ENCODE assay signal across 13 cellular contexts in genomic region chr3:123411340-123412040, GRCh38. TPM values are rescaled to one million over a fixed set of nuclear protein-coding genes. Genes with fewer than 3 reads are reported as not detected.
DNase-seq lines count a peak whose midpoint lies in the region; ATAC-seq and TF ChIP-seq lines count a peak whose summit lies in the region.
"Had no signal": no experiment of that assay in that cellular context is flagged by ENCODE, and none has a peak within 500 bp of the region (broad histone marks: within the 10 kb centered on the region; RNA-seq: fewer than 3 reads in every experiment).

No MANE protein-coding gene starts in this region.

- H3K4me3 ChIP-seq in duodenal mucosa (ENCODE audit: low read depth in 1 of 2, low read length in 2 of 2), result peak overlapping the region; percentile 25 to 36
- H3K4me3 ChIP-seq in mucosa of rectum (ENCODE audit: low read length in 2 of 2), result no peak overlapping the region
- H3K4me3 ChIP-seq in stomach, result no peak overlapping the region
- no peak overlapping the region for H3K4me3 ChIP-seq in mesendoderm (ENCODE audit: low read length)

- H3K4ac ChIP-seq in mesendoderm (ENCODE audit: low read depth, low read length), result no peak overlapping the region

- H3K27ac ChIP-seq in duodenal mucosa (ENCODE audit: low read depth, low read length) (peak overlapping the region; percentile 67), mucosa of rectum (ENCODE audit: low read depth in 2 of 2, low read length in 2 of 2) (peak overlapping the region; percentile 32 to 67), stomach (peak overlapping the region; percentile 14 to 89 (median 79)), mesendoderm (ENCODE audit: low read depth, low read length) (no peak overlapping the region)

- no peak overlapping the region for H3K4me2 ChIP-seq in mesendoderm (ENCODE audit: low read length)

- H3K4me1 ChIP-seq in duodenal mucosa (ENCODE audit: control insufficient read depth in 1 of 2, insufficient read depth in 2 of 2, low read length in 2 of 2), result peaks cover 33 to 48% of the 10 kb centered on the region in 2 donors
- H3K4me1 ChIP-seq in mucosa of rectum (ENCODE audit: control insufficient read depth in 2 of 2, insufficient read depth in 2 of 2, low read length in 2 of 2), result peaks cover 18 to 26% of the 10 kb centered on the region in 2 donors
- H3K4me1 ChIP-seq in stomach, result peaks cover 8 to 68% (median 46%) of the 10 kb centered on the region in 4 donors
- peaks cover 6% of the 10 kb centered on the region for H3K4me1 ChIP-seq in mesendoderm (ENCODE audit: control insufficient read depth, low read depth, low read length)

- no peak for TF ChIP-seq POLR2A in stomach (IDR thresholded peaks at IDR 0.05)

- no peak overlapping the region for H3K56ac ChIP-seq in mesendoderm (ENCODE audit: low read length)

- H4K5ac ChIP-seq in mesendoderm (ENCODE audit: low read length), result no peak overlapping the region

- 70 to 75% (median 72%) methylated on average over 4 to 9 of the region's 9 CpGs for WGBS in stomach, 5 donors
- no CpG with 5 or more reads among the region's 9 CpGs for WGBS in mesendoderm (ENCODE audit: extremely low coverage, insufficient coverage, low lambda C conversion rate)

- no peak overlapping the region for H2BK15ac ChIP-seq in mesendoderm (replicated peaks; ENCODE audit: low read depth)

- H2BK120ac ChIP-seq in mesendoderm (ENCODE audit: low read depth, low read length), result no peak overlapping the region

- no peak for TF ChIP-seq EP300 in stomach (IDR thresholded peaks at IDR 0.05)

- H4K8ac ChIP-seq in mesendoderm (ENCODE audit: low read depth, low read length), result no peak overlapping the region

- H3K36me3 ChIP-seq in duodenal mucosa (ENCODE audit: control insufficient read depth in 1 of 2, insufficient read depth in 2 of 2, low read length in 2 of 2) (no peaks in the 10 kb centered on the region), mucosa of rectum (ENCODE audit: control insufficient read depth in 2 of 2, insufficient read depth in 2 of 2, low read length in 2 of 2) (no peaks in the 10 kb centered on the region), stomach (no peaks in the 10 kb centered on the region), mesendoderm (ENCODE audit: control insufficient read depth, insufficient read depth, low read length) (no peaks in the 10 kb centered on the region)

- H3K79me2 ChIP-seq in mesendoderm (ENCODE audit: control insufficient read depth, insufficient read depth, low read length), result no peaks in the 10 kb centered on the region

- peak; percentile 36 for DNase-seq in ELF-1 (ENCODE audit: low read depth, low spot score)
- DNase-seq in stomach, result no peak
- DNase-seq in ureter (ENCODE audit: low spot score), result no peak
- DNase-seq in mesendoderm, result no peak
- DNase-seq: activated B cell treated with CpG ODN at 0.5 μM for 24 hours; activated naive CD8-positive, alpha-beta T cell treated with anti-CD3 and anti-CD28 coated beads for 36 hours; cortex of kidney; EL; NCI-H2029 had no signal

- H3K79me1 ChIP-seq in mesendoderm (ENCODE audit: low read length), result no peaks in the 10 kb centered on the region

- H2BK5ac ChIP-seq in mesendoderm (ENCODE audit: low read length), result no peak overlapping the region

- H3K18ac ChIP-seq in mesendoderm (ENCODE audit: low read length), result no peak overlapping the region

- no peak for TF ChIP-seq CTCF in stomach (IDR thresholded peaks at IDR 0.05)

- H3K9me3 ChIP-seq in duodenal mucosa (ENCODE audit: control insufficient read depth in 1 of 2, low read length in 2 of 2) (no peaks in the 10 kb centered on the region), mucosa of rectum (ENCODE audit: control insufficient read depth in 2 of 2, low read length in 2 of 2) (no peaks in the 10 kb centered on the region), stomach (no peaks in the 10 kb centered on the region)

- H3K9ac ChIP-seq in duodenal mucosa (ENCODE audit: low read depth in 1 of 2, low read length in 2 of 2) (peak overlapping the region; percentile 48 to 58), mucosa of rectum (ENCODE audit: low read depth in 1 of 2, low read length in 2 of 2) (no peak overlapping the region), mesendoderm (ENCODE audit: low read length) (no peak overlapping the region)

- ATAC-seq in HG03520 (IDR thresholded peaks at IDR 0.05; ENCODE audit: unreplicated experiment), result no peak
- no peak for ATAC-seq in HG03039 (IDR thresholded peaks at IDR 0.05; ENCODE audit: unreplicated experiment)

- H2AK5ac ChIP-seq in mesendoderm (ENCODE audit: low read length), result no peak overlapping the region

- H3K27me3 ChIP-seq in duodenal mucosa (ENCODE audit: control insufficient read depth in 1 of 2, insufficient read depth in 2 of 2, low read length in 2 of 2) (no peaks in the 10 kb centered on the region), mucosa of rectum (ENCODE audit: control insufficient read depth in 2 of 2, insufficient read depth in 2 of 2, low read length in 2 of 2) (no peaks in the 10 kb centered on the region), stomach (no peaks in the 10 kb centered on the region), mesendoderm (ENCODE audit: insufficient read depth, low read length, poor library complexity) (no peaks in the 10 kb centered on the region)

- no peak overlapping the region for H3K23ac ChIP-seq in mesendoderm (ENCODE audit: low read length)

- intact Hi-C loops in stomach (cut with DNase I; ENCODE audit: low total_unique reads), result no loop called here

RNA-seq across cellular contexts. Expression of gene ADCY5, which starts 37.4 kb away (rescaled TPM):
- total RNA-seq in stomach, result 10 to 100 TPM in 4 of 5 donors, 1 to 10 TPM in 1; 6.1 to 79.9 (median 28.3) TPM
- 10 to 100 TPM in 1 of 3 donors, 1 to 10 TPM in 2; 1.8 to 13.1 (median 2.7) TPM for polyA plus RNA-seq in stomach
- 27.8 TPM for total RNA-seq in ureter
- polyA plus RNA-seq in mesendoderm (2013, experiment 1 of 2), result 2.2 TPM
- 2.3 TPM for polyA plus RNA-seq in mesendoderm (2013, experiment 2 of 2)
- total RNA-seq: activated B cell treated with CpG ODN at 0.5 μM for 24 hours; activated naive CD8-positive, alpha-beta T cell treated with anti-CD3 and anti-CD28 coated beads for 36 hours had no signal

Comparison
In these comparisons a context has a peak if more than half of its experiments do, and no peak if none do; other contexts are left out.
1. H3K4me3 ChIP-seq: peak in duodenal mucosa (2 of 2); none in mucosa of rectum (0 of 2), stomach (0 of 4) and mesendoderm (single experiment).
2. H3K9ac ChIP-seq: peak in duodenal mucosa (2 of 2); none in mucosa of rectum (0 of 2) and mesendoderm (single experiment).